In genomic region chr6:73011945-73012344, GRCh38 we compare ENCODE assay signal across 23 cellular contexts.
"Had no signal": no experiment of that assay in that cellular context is flagged by ENCODE, and none has a peak within 500 bp of the region (broad histone marks: within the 10 kb centered on the region; RNA-seq: fewer than 3 reads in every experiment).

No MANE protein-coding gene starts in this region.

- H3K27ac Mint-ChIP-seq: endodermal cell; natural killer cell; stimulated activated effector memory CD8-positive, alpha-beta T cell treated with anti-CD3 and anti-CD28 coated beads, Interleukin-12 subunit alpha, Interleukin-12 subunit beta, amount 100 ng/mL, for 72 hours; type B pancreatic cell had no signal

- H3K4me1 Mint-ChIP-seq: endodermal cell; natural killer cell; stimulated activated effector memory CD8-positive, alpha-beta T cell treated with anti-CD3 and anti-CD28 coated beads, Interleukin-12 subunit alpha, Interleukin-12 subunit beta, amount 100 ng/mL, for 72 hours had no signal

- DNase-seq: dorsolateral prefrontal cortex; effector CD4-positive, alpha-beta T cell; endodermal cell; gastrocnemius medialis; head of caudate nucleus; left ventricle myocardium superior; lower lobe of right lung; natural killer cell; occipital lobe; ovary; posterior cingulate gyrus; psoas muscle; right cardiac atrium; sigmoid colon; stimulated activated CD4-positive, alpha-beta T cell treated with anti-CD3 and anti-CD28 coated beads, Interleukin-2, amount 100 ng/mL, for 24 hours; stimulated activated CD4-positive, alpha-beta T cell treated with anti-CD3 and anti-CD28 coated beads, Interleukin-4, amount 100 ng/mL, for 24 hours; stimulated activated naive CD8-positive, alpha-beta T cell treated with anti-CD3 and anti-CD28 coated beads, Interleukin-15, Interleukin-2, amounts not matched to agents 100 U/mL and 50 U/mL, for 24 hours; substantia nigra; testis; tibial artery had no signal

- H3K4me3 ChIP-seq: dorsolateral prefrontal cortex, gastrocnemius medialis, lower lobe of right lung, ovary, psoas muscle, sigmoid colon, testis, tibial artery had no signal

- H3K36me3 Mint-ChIP-seq: natural killer cell; stimulated activated effector memory CD8-positive, alpha-beta T cell treated with anti-CD3 and anti-CD28 coated beads, Interleukin-12 subunit alpha, Interleukin-12 subunit beta, amount 100 ng/mL, for 72 hours; type B pancreatic cell had no signal

- H3K4me3 Mint-ChIP-seq: endodermal cell; natural killer cell; stimulated activated effector memory CD8-positive, alpha-beta T cell treated with anti-CD3 and anti-CD28 coated beads, Interleukin-12 subunit alpha, Interleukin-12 subunit beta, amount 100 ng/mL, for 72 hours; type B pancreatic cell had no signal

- ATAC-seq: esophagus mucosa; gastrocnemius medialis; left ventricle myocardium superior; lower lobe of right lung; natural killer cell; psoas muscle; right cardiac atrium; stimulated activated effector memory CD8-positive, alpha-beta T cell treated with anti-CD3 and anti-CD28 coated beads, Interleukin-12 subunit alpha, Interleukin-12 subunit beta, amount 100 ng/mL, for 72 hours; stimulated activated naive CD8-positive, alpha-beta T cell treated with anti-CD3 and anti-CD28 coated beads, Interleukin-15, Interleukin-2, amounts not matched to agents 100 U/mL and 50 U/mL, for 24 hours had no signal

- H3K9me3 Mint-ChIP-seq: endodermal cell; stimulated activated effector memory CD8-positive, alpha-beta T cell treated with anti-CD3 and anti-CD28 coated beads, Interleukin-12 subunit alpha, Interleukin-12 subunit beta, amount 100 ng/mL, for 72 hours; type B pancreatic cell had no signal
